8 cellular contexts compared by ENCODE assay signal in the genomic region with DNA sequence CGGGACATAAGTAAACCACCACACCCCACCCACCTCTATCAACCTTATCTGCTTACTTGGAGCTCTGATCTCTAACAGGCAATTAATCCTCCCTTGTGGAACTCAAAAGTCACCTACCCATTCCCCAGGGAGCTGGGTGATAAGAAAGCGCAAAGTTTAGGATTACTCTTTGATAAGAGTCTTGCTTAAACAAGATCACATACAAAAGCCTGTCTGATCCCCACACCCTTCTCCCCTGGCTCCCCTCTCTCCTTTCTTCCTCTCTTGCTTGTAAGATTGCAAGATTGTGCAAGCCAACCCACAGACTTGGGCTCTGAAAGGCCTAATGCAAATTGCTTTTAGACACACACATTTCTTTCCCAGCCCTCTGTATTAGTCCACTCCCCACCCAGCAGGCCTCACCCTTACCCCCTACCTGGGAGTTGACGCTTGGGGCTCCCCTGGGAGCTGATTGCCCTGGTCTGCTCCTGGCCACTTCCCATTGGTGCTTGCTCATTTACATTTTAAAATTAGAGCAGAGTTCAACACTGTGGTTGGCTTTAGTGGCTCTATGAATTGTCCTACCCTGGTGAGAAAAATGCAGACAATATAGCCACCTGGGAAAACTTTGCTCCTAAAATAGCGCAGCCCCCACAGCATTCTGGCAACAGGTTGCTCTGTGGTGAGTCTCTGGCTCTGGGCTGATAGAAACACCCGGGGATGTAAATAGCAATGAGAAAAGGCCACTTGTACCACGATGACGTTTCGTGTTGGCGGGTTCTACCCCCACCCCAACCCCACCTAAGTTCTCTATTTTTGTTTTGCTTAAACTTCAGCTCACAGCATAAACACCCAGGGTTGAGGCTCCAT. TPM values are rescaled to one million over a fixed set of nuclear protein-coding genes. Genes with fewer than 3 reads are reported as not detected.
DNase-seq lines count a peak whose midpoint lies in the region; ATAC-seq and TF ChIP-seq lines count a peak whose summit lies in the region.

No MANE protein-coding gene starts in this region.

- ATAC-seq in GM19025 (IDR thresholded peaks at IDR 0.05; ENCODE audit: low read depth, unreplicated experiment) (peak; percentile 81), HG02970 (IDR thresholded peaks at IDR 0.05; ENCODE audit: low FRiP score, unreplicated experiment) (peak; percentile 81)
- no peak for ATAC-seq in activated naive CD4-positive, alpha-beta T cell treated with anti-CD3 and anti-CD28 coated beads, Interleukin-2, amount 50 U/mL, for 72 hours

- DNase-seq in NCI-H82 (lab: John Stamatoyannopoulos, UW) (peak; percentile 90), fibroblast of the aortic adventitia (ENCODE audit: low read depth) (peak; percentile 76), sigmoid colon (no peak), dedifferentiated amniotic fluid mesenchymal stem cell (ENCODE audit: extremely low spot score) (no peak), iPS-NIHi7 (ENCODE audit: extremely low spot score) (no peak)
- DNase-seq in activated naive CD4-positive, alpha-beta T cell treated with anti-CD3 and anti-CD28 coated beads, Interleukin-2, amount 50 U/mL, for 72 hours (ENCODE audit: low spot score in 2 of 2): no peak

- whole genome bisulfite sequencing in sigmoid colon, 2 donors: 9 to 33% methylated on average over 9 of the region's 9 CpGs

- intact Hi-C loops in sigmoid colon (cut with DNase I): loop anchor here (2.0 kb wide), 1 partner anchor 35 kb away; no protein-coding TSS in a partner anchor

- H3K27ac ChIP-seq in sigmoid colon: peak overlapping the region; percentile 55 to 68 (median 61)

- H3K4me3 ChIP-seq in fibroblast of the aortic adventitia (ENCODE audit: low read depth, low read length) (no peak overlapping the region), sigmoid colon (no peak overlapping the region)

- TF ChIP-seq EP300 in sigmoid colon (IDR thresholded peaks at IDR 0.05): no peak

- TF ChIP-seq CTCF in fibroblast of the aortic adventitia (IDR thresholded peaks at IDR 0.05; ENCODE audit: insufficient read depth, low read length): no peak
- no peak for TF ChIP-seq CTCF in sigmoid colon (IDR thresholded peaks at IDR 0.05)

- peak overlapping the region in 1 of 2 donors; percentile 29 for H3K27ac Mint-ChIP-seq in activated naive CD4-positive, alpha-beta T cell treated with anti-CD3 and anti-CD28 coated beads, Interleukin-2, amount 50 U/mL, for 72 hours

- no peak for TF ChIP-seq POLR2A in sigmoid colon (IDR thresholded peaks at IDR 0.05)

- H3K36me3 Mint-ChIP-seq in activated naive CD4-positive, alpha-beta T cell treated with anti-CD3 and anti-CD28 coated beads, Interleukin-2, amount 50 U/mL, for 72 hours: no peaks in the 10 kb centered on the region

- H3K36me3 ChIP-seq in sigmoid colon: no peaks in the 10 kb centered on the region

- peaks cover 0 to 36% (median 22%) of the 10 kb centered on the region in 4 donors for H3K4me1 ChIP-seq in sigmoid colon

- H3K9me3 ChIP-seq in sigmoid colon: no peaks in the 10 kb centered on the region

- no peaks in the 10 kb centered on the region for H3K27me3 ChIP-seq in sigmoid colon

- no peaks in the 10 kb centered on the region for H3K9me3 Mint-ChIP-seq in activated naive CD4-positive, alpha-beta T cell treated with anti-CD3 and anti-CD28 coated beads, Interleukin-2, amount 50 U/mL, for 72 hours

RNA-seq across cellular contexts. Expression of a gene that starts 58.9 kb away (rescaled TPM):
- total RNA-seq in fibroblast of the aortic adventitia (ENCODE audit: low replicate concordance) (not detected in 2 replicates), sigmoid colon (1 to 10 TPM in 1 of 4 donors, not detected in 3; 3.2 TPM)
- polyA plus RNA-seq in sigmoid colon: 100 to 1,000 TPM; 201 to 720 (median 296) TPM
- total RNA-seq in activated naive CD4-positive, alpha-beta T cell treated with anti-CD3 and anti-CD28 coated beads, Interleukin-2, amount 50 U/mL, for 72 hours: under 1 TPM in 1 of 2 donors, not detected in 1; 0.23 TPM

Comparison
In these comparisons a context has a peak if more than half of its experiments do, and no peak if none do; other contexts are left out.
1. ATAC-seq: peak in GM19025 (single experiment) and HG02970 (single experiment); none in activated naive CD4-positive, alpha-beta T cell treated with anti-CD3 and anti-CD28 coated beads, Interleukin-2, amount 50 U/mL, for 72 hours (0 of 2).
2. DNase-seq: peak in NCI-H82 (single experiment) and fibroblast of the aortic adventitia (single experiment); none in sigmoid colon (single experiment), activated naive CD4-positive, alpha-beta T cell treated with anti-CD3 and anti-CD28 coated beads, Interleukin-2, amount 50 U/mL, for 72 hours (0 of 2), dedifferentiated amniotic fluid mesenchymal stem cell (single experiment) and iPS-NIHi7 (single experiment).